23 cellular contexts compared by ENCODE assay signal in the genomic region with DNA sequence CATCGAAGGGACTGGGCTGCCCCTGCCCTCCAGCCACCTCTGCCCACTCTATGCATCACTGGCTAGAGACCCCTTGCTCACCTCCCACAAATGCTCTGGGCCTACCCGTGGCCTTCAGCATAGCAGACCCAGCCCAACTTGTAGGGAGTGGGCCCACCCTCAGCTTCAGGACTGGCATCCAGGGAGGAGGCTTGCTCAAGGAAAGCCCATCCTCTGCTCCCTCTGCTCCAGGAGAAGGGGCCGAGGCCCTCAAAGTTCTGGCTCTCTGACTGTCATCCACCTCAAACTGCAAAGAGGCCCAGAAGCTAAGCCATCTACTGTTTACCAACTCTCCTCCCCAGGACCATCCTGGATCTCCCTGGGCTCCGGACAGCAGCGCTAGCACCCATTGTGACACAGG.
"Had no signal": no experiment of that assay in that cellular context is flagged by ENCODE, and none has a peak within 500 bp of the region (broad histone marks: within the 10 kb centered on the region; RNA-seq: fewer than 3 reads in every experiment).

No MANE protein-coding gene starts in this region.

- H3K27ac Mint-ChIP-seq: naive thymus-derived CD4-positive, alpha-beta T cell; stimulated activated naive B cell treated with anti-CD40 and anti-IgM and Interleukin-4, amounts not matched to agents 10 μg/mL and 1 μg/mL and 100 μg/mL, for 72 hours; stimulated activated naive CD8-positive, alpha-beta T cell treated with anti-CD3 and anti-CD28 coated beads, Interleukin-15, Interleukin-2, amounts not matched to agents 100 ng/mL and 50 ng/mL, for 24 hours had no signal

- H3K36me3 ChIP-seq: gastrocnemius medialis, suprapubic skin had no signal

- H3K4me1 ChIP-seq: gastrocnemius medialis, psoas muscle, suprapubic skin had no signal

- ATAC-seq: gastrocnemius medialis; left lobe of liver; naive thymus-derived CD4-positive, alpha-beta T cell; psoas muscle had no signal

- H3K27me3 ChIP-seq: dorsolateral prefrontal cortex, gastrocnemius medialis had no signal

- DNase-seq: cerebellar nuclear complex; effector CD4-positive, alpha-beta T cell; gastrocnemius medialis; head of caudate nucleus; mesenchymal stem cell; midbrain; naive thymus-derived CD4-positive, alpha-beta T cell; nucleus accumbens; right cardiac atrium; stimulated activated CD4-positive, alpha-beta T cell treated with anti-CD3 and anti-CD28 coated beads, Interleukin-15, amount 100 ng/mL, for 24 hours; stimulated activated CD4-positive, alpha-beta T cell treated with anti-CD3 and anti-CD28 coated beads, Interleukin-2, amount 100 ng/mL, for 48 hours; stimulated activated naive B cell treated with anti-CD40 and anti-IgM and Interleukin-4, amounts not matched to agents 10 μg/mL and 1 μg/mL and 100 μg/mL, for 72 hours; trophoblast cell had no signal

- H3K9me3 ChIP-seq: gastrocnemius medialis, psoas muscle, suprapubic skin had no signal

- H3K27me3 Mint-ChIP-seq: stimulated activated naive B cell treated with anti-CD40 and anti-IgM and Interleukin-4, amounts not matched to agents 10 μg/mL and 1 μg/mL and 100 μg/mL, for 72 hours had no signal

- H3K4me1 Mint-ChIP-seq: naive thymus-derived CD4-positive, alpha-beta T cell had no signal

- FAIRE-seq: colon, keratinocyte had no signal

- H3K27ac ChIP-seq: dorsolateral prefrontal cortex, gastrocnemius medialis, psoas muscle, skin epidermis, suprapubic skin had no signal

- H3K4me3 Mint-ChIP-seq: naive thymus-derived CD4-positive, alpha-beta T cell; neural crest cell; stimulated activated naive B cell treated with anti-CD40 and anti-IgM and Interleukin-4, amounts not matched to agents 10 μg/mL and 1 μg/mL and 100 μg/mL, for 72 hours; stimulated activated naive CD8-positive, alpha-beta T cell treated with anti-CD3 and anti-CD28 coated beads, Interleukin-15, Interleukin-2, amounts not matched to agents 100 ng/mL and 50 ng/mL, for 24 hours had no signal

- H3K9me3 Mint-ChIP-seq: stimulated activated naive B cell treated with anti-CD40 and anti-IgM and Interleukin-4, amounts not matched to agents 10 μg/mL and 1 μg/mL and 100 μg/mL, for 72 hours; stimulated activated naive CD8-positive, alpha-beta T cell treated with anti-CD3 and anti-CD28 coated beads, Interleukin-15, Interleukin-2, amounts not matched to agents 100 ng/mL and 50 ng/mL, for 24 hours had no signal

- H3K36me3 Mint-ChIP-seq: naive thymus-derived CD4-positive, alpha-beta T cell; stimulated activated naive B cell treated with anti-CD40 and anti-IgM and Interleukin-4, amounts not matched to agents 10 μg/mL and 1 μg/mL and 100 μg/mL, for 72 hours had no signal

- H3K4me3 ChIP-seq: dorsolateral prefrontal cortex, gastrocnemius medialis, lung, psoas muscle, skin epidermis, suprapubic skin had no signal
